ENCODE assay signal across 8 cellular contexts in genomic region chr12:99130808-99131538, GRCh38.
DNase-seq lines count a peak whose midpoint lies in the region; ATAC-seq and TF ChIP-seq lines count a peak whose summit lies in the region.

No MANE protein-coding gene starts in this region.

- peaks cover 8 to 76% (median 39%) of the 10 kb centered on the region in 10 experiments; a peak in 19 of 20 replicates for H3K4me1 ChIP-seq in BLaER1 treated with 17β-estradiol and CSF1 and Interleukin-3, amounts not matched to agents 10 nM and 100 nM
- no peaks in the 10 kb centered on the region for H3K4me1 ChIP-seq in thyroid gland

- peak overlapping the region in 10 of 11 experiments; percentile 1 to 90 (median 74); a peak in 18 of 22 replicates for H3K27ac ChIP-seq in BLaER1 treated with 17β-estradiol and CSF1 and Interleukin-3, amounts not matched to agents 10 nM and 100 nM
- peak overlapping the region in 51 of 59 donors; percentile 1 to 84 (median 57) for H3K27ac ChIP-seq in dorsolateral prefrontal cortex
- no peak overlapping the region for H3K27ac ChIP-seq in thyroid gland

- H3K9me3 ChIP-seq in BLaER1 treated with 17β-estradiol and CSF1 and Interleukin-3, amounts not matched to agents 10 nM and 100 nM (replicated peaks in 1 of 11), result peaks cover 0 to 3% (median 0%) of the 10 kb centered on the region in 11 experiments; a peak in 1 of 22 replicates
- H3K9me3 ChIP-seq in thyroid gland, result no peaks in the 10 kb centered on the region

- H3K4me3 ChIP-seq in BLaER1 treated with 17β-estradiol and CSF1 and Interleukin-3, amounts not matched to agents 10 nM and 100 nM, result peak overlapping the region in 5 of 10 experiments; percentile 15 to 45 (median 28); a peak in 8 of 20 replicates
- H3K4me3 ChIP-seq in dorsolateral prefrontal cortex (peak overlapping the region in 15 of 59 donors; percentile 2 to 40 (median 21)), thyroid gland (replicated peaks in 1 of 3) (no peak overlapping the region)

- DNase-seq in dorsolateral prefrontal cortex (no peak), thyroid gland (no peak), Ammon's horn (ENCODE audit: low spot score) (no peak)
- no peak for DNase-seq in activated T-cell treated with anti-CD3 and anti-CD28 coated beads, Interleukin-2, amount 50 U/mL, for 48 hours
- no peak for DNase-seq in stimulated activated CD4-positive, alpha-beta T cell treated with anti-CD3 and anti-CD28 coated beads, Interleukin-1b, Interleukin-23, amount 100 ng/mL, for 48 hours

- intact Hi-C loops in dorsolateral prefrontal cortex (cut with DNase I), result no loop called here
- intact Hi-C loops in thyroid gland (cut with DNase I), result no loop called here

- H3K4me2 ChIP-seq in BLaER1 treated with 17β-estradiol and CSF1 and Interleukin-3, amounts not matched to agents 10 nM and 100 nM, result peak overlapping the region in 9 of 11 experiments; percentile 30 to 87 (median 78); a peak in 18 of 22 replicates

- TF ChIP-seq CTCF in dorsolateral prefrontal cortex (IDR thresholded peaks at IDR 0.05 in 54 of 56, conservative IDR thresholded peaks at IDR 0.05 in 2 of 56; ENCODE audit: low read depth in 1 of 56, partially characterized antibody in 56 of 56) (no peak), thyroid gland (IDR thresholded peaks at IDR 0.05) (no peak)

- 70 to 79% methylated on average over 3 of the region's 3 CpGs for WGBS in thyroid gland, 2 donors

- H4K20me1 ChIP-seq in BLaER1 treated with 17β-estradiol and CSF1 and Interleukin-3, amounts not matched to agents 10 nM and 100 nM, result no peaks in the 10 kb centered on the region

- H3K27me3 ChIP-seq in BLaER1 treated with 17β-estradiol and CSF1 and Interleukin-3, amounts not matched to agents 10 nM and 100 nM, result no peaks in the 10 kb centered on the region
- H3K27me3 ChIP-seq in dorsolateral prefrontal cortex, result no peaks in the 10 kb centered on the region
- H3K27me3 ChIP-seq in thyroid gland, result no peaks in the 10 kb centered on the region

- TF ChIP-seq POLR2A in thyroid gland (IDR thresholded peaks at IDR 0.05), result no peak

- peak overlapping the region in 8 of 11 experiments; percentile 4 to 75 (median 56); a peak in 12 of 22 replicates for H3K9ac ChIP-seq in BLaER1 treated with 17β-estradiol and CSF1 and Interleukin-3, amounts not matched to agents 10 nM and 100 nM

- ATAC-seq in GM21423 (IDR thresholded peaks at IDR 0.05; ENCODE audit: unreplicated experiment) (peak; percentile 95), HG03442 (IDR thresholded peaks at IDR 0.05; ENCODE audit: unreplicated experiment) (peak; percentile 96)

- peaks cover 0 to 22% (median 7%) of the 10 kb centered on the region in 11 experiments; a peak in 8 of 22 replicates for H3K36me3 ChIP-seq in BLaER1 treated with 17β-estradiol and CSF1 and Interleukin-3, amounts not matched to agents 10 nM and 100 nM
- no peaks in the 10 kb centered on the region for H3K36me3 ChIP-seq in thyroid gland

Comparison
In these comparisons a context has a peak if more than half of its experiments do, and no peak if none do; other contexts are left out.
1. H3K27ac ChIP-seq: peak in BLaER1 treated with 17β-estradiol and CSF1 and Interleukin-3, amounts not matched to agents 10 nM and 100 nM (10 of 11) and dorsolateral prefrontal cortex (51 of 59); none in thyroid gland (0 of 3).